Comparison of ENCODE assay signal across 36 cellular contexts in genomic region chr1:212648431-212648830, GRCh38.
"Had no signal": no experiment of that assay in that cellular context is flagged by ENCODE, and none has a peak within 500 bp of the region (broad histone marks: within the 10 kb centered on the region; RNA-seq: fewer than 3 reads in every experiment).

No MANE protein-coding gene starts in this region.

- DNase-seq: activated CD4-positive, alpha-beta memory T cell treated with anti-CD3 and anti-CD28 coated beads, Interleukin-2, amount 10 ng/mL, durations not matched to agents 7 days and 5 days; activated CD4-positive, alpha-beta T cell treated with anti-CD3 and anti-CD28 coated beads for 1 hour; activated CD4-positive, alpha-beta T cell treated with anti-CD3 and anti-CD28 coated beads for 36 hours; activated CD4-positive, alpha-beta T cell treated with anti-CD3 and anti-CD28 coated beads for 48 hours; activated CD4-positive, alpha-beta T cell treated with anti-CD3 and anti-CD28 coated beads, Interleukin-2, amount 10 ng/mL, durations not matched to agents 7 days and 5 days; activated CD4-positive, alpha-beta T cell treated with anti-CD3 and anti-CD28 coated beads, Interleukin-2, amount 50 U/mL, for 48 hours; activated CD4-positive, CD25-positive, alpha-beta regulatory T cell; activated CD8-positive, alpha-beta memory T cell treated with anti-CD3 and anti-CD28 coated beads, Interleukin-2, amount 50 U/mL, for 48 hours; activated CD8-positive, alpha-beta T cell treated with anti-CD3 and anti-CD28 coated beads, Interleukin-2, amount 10 ng/mL, durations not matched to agents 7 days and 5 days; activated effector memory CD4-positive, alpha-beta T cell treated with Interleukin-2 at 50 U/mL for 16 hours; activated gamma-delta T cell; activated naive CD4-positive, alpha-beta T cell treated with anti-CD3 and anti-CD28 coated beads, Interleukin-2, amount 10 ng/mL, durations not matched to agents 7 days and 5 days; activated naive CD4-positive, alpha-beta T cell treated with Interleukin-2 at 50 U/mL for 16 hours; activated naive CD8-positive, alpha-beta T cell treated with anti-CD3 and anti-CD28 coated beads, Interleukin-2, amount 10 ng/mL, durations not matched to agents 7 days and 5 days; activated naive CD8-positive, alpha-beta T cell treated with anti-CD3 and anti-CD28 coated beads, Interleukin-2, amount 50 U/mL, for 24 hours; activated T-cell treated with anti-CD3 and anti-CD28 coated beads, Interleukin-2, amount 50 U/mL, for 24 hours; activated T-cell treated with anti-CD3 and anti-CD28 coated beads, Interleukin-2, amount 50 U/mL, for 48 hours; adrenal gland; amniotic stem cell; aorta; body of pancreas; brain microvascular endothelial cell; central memory CD4-positive, alpha-beta T cell; SW 1271; T-helper 1 cell; T-helper 2 cell; T-helper 9 cell had no signal

- H3K27me3 Mint-ChIP-seq: activated CD4-positive, alpha-beta T cell treated with anti-CD3 and anti-CD28 coated beads for 36 hours; activated naive CD4-positive, alpha-beta T cell treated with anti-CD3 and anti-CD28 coated beads, Interleukin-2, amount 50 U/mL, for 24 hours; activated naive CD8-positive, alpha-beta T cell; activated naive CD8-positive, alpha-beta T cell treated with anti-CD3 and anti-CD28 coated beads, Interleukin-2, amount 50 U/mL, for 24 hours; activated T-cell treated with anti-CD3 and anti-CD28 coated beads, Interleukin-2, amount 50 U/mL, for 24 hours had no signal

- H3K9me3 ChIP-seq: adrenal gland, body of pancreas, breast epithelium had no signal

- H3K36me3 Mint-ChIP-seq: activated naive CD4-positive, alpha-beta T cell treated with anti-CD3 and anti-CD28 coated beads, Interleukin-2, amount 10 ng/mL, durations not matched to agents 7 days and 5 days; activated naive CD4-positive, alpha-beta T cell treated with anti-CD3 and anti-CD28 coated beads, Interleukin-2, amount 50 U/mL, for 24 hours; activated naive CD8-positive, alpha-beta T cell; activated naive CD8-positive, alpha-beta T cell treated with anti-CD3 and anti-CD28 coated beads, Interleukin-2, amount 10 ng/mL, durations not matched to agents 7 days and 5 days; WTC11 had no signal

- H3K4me1 ChIP-seq: adrenal gland, body of pancreas, breast epithelium had no signal

- H3K9me3 Mint-ChIP-seq: activated CD4-positive, alpha-beta memory T cell treated with anti-CD3 and anti-CD28 coated beads, Interleukin-2, amount 10 ng/mL, durations not matched to agents 7 days and 5 days; activated CD4-positive, alpha-beta T cell treated with anti-CD3 and anti-CD28 coated beads, Interleukin-2, amount 10 ng/mL, durations not matched to agents 7 days and 5 days; activated naive CD4-positive, alpha-beta T cell treated with anti-CD3 and anti-CD28 coated beads, Interleukin-2, amount 10 ng/mL, durations not matched to agents 7 days and 5 days; activated naive CD4-positive, alpha-beta T cell treated with anti-CD3 and anti-CD28 coated beads, Interleukin-2, amount 50 U/mL, for 24 hours; activated naive CD8-positive, alpha-beta T cell treated with anti-CD3 and anti-CD28 coated beads, Interleukin-2, amount 10 ng/mL, durations not matched to agents 7 days and 5 days; activated naive CD8-positive, alpha-beta T cell treated with anti-CD3 and anti-CD28 coated beads, Interleukin-2, amount 50 U/mL, for 24 hours; activated T-cell treated with anti-CD3 and anti-CD28 coated beads, Interleukin-2, amount 50 U/mL, for 24 hours; activated T-helper 2 cell treated with anti-CD3 and anti-CD28 coated beads, Interferon-gamma antibody, Interleukin-2, Interleukin-4, amounts not matched to agents 10 μg/mL and 5 μg/mL and 100 μg/mL, durations not matched to agents 14 hours and 24 hours and 36 hours; T-helper 1 cell treated with Interleukin-12 subunit alpha and Interleukin-12 subunit beta and Interleukin-4 antibody, amounts not matched to agents 30 μg/mL and 1 μg/mL, for 36 hours; T-helper 2 cell treated with Interferon-gamma antibody and Interleukin-4, amounts not matched to agents 5 μg/mL and 100 μg/mL, for 36 hours; WTC11 had no signal

- H3K27ac ChIP-seq: adrenal gland, body of pancreas, brain microvascular endothelial cell, breast epithelium, VCaP had no signal

- H3K27me3 ChIP-seq: adrenal gland, body of pancreas, brain microvascular endothelial cell, breast epithelium had no signal

- H3K36me3 ChIP-seq: adrenal gland, brain microvascular endothelial cell, breast epithelium had no signal

- H3K27ac Mint-ChIP-seq: activated CD4-positive, alpha-beta memory T cell treated with anti-CD3 and anti-CD28 coated beads, Interleukin-2, amount 10 ng/mL, durations not matched to agents 7 days and 5 days; activated CD4-positive, alpha-beta T cell treated with anti-CD3 and anti-CD28 coated beads for 36 hours; activated CD4-positive, alpha-beta T cell treated with anti-CD3 and anti-CD28 coated beads, Interleukin-2, amount 10 ng/mL, durations not matched to agents 7 days and 5 days; activated CD8-positive, alpha-beta T cell treated with anti-CD3 and anti-CD28 coated beads, Interleukin-2, amount 10 ng/mL, durations not matched to agents 7 days and 5 days; activated naive CD4-positive, alpha-beta T cell treated with anti-CD3 and anti-CD28 coated beads, Interleukin-2, amount 10 ng/mL, durations not matched to agents 7 days and 5 days; activated naive CD4-positive, alpha-beta T cell treated with anti-CD3 and anti-CD28 coated beads, Interleukin-2, amount 50 U/mL, for 24 hours; activated naive CD8-positive, alpha-beta T cell; activated naive CD8-positive, alpha-beta T cell treated with anti-CD3 and anti-CD28 coated beads, Interleukin-2, amount 10 ng/mL, durations not matched to agents 7 days and 5 days; activated naive CD8-positive, alpha-beta T cell treated with anti-CD3 and anti-CD28 coated beads, Interleukin-2, amount 50 U/mL, for 24 hours; activated T-cell treated with anti-CD3 and anti-CD28 coated beads, Interleukin-2, amount 50 U/mL, for 24 hours; activated T-helper 2 cell treated with anti-CD3 and anti-CD28 coated beads, Interferon-gamma antibody, Interleukin-2, Interleukin-4, amounts not matched to agents 10 μg/mL and 5 μg/mL and 100 μg/mL, durations not matched to agents 14 hours and 24 hours and 36 hours; T-helper 1 cell treated with Interleukin-12 subunit alpha and Interleukin-12 subunit beta and Interleukin-4 antibody, amounts not matched to agents 30 μg/mL and 1 μg/mL, for 36 hours; T-helper 2 cell treated with Interferon-gamma antibody and Interleukin-4, amounts not matched to agents 5 μg/mL and 100 μg/mL, for 36 hours; WTC11 had no signal

- ATAC-seq: activated CD4-positive, alpha-beta T cell treated with anti-CD3 and anti-CD28 coated beads for 36 hours; activated CD4-positive, CD25-positive, alpha-beta regulatory T cell treated with anti-CD3 and anti-CD28 coated beads, Interleukin-2, amount 50 U/mL, for 24 hours; activated CD8-positive, alpha-beta T cell treated with anti-CD3 and anti-CD28 coated beads, Interleukin-2, amount 10 ng/mL, durations not matched to agents 7 days and 5 days; activated naive CD8-positive, alpha-beta T cell treated with anti-CD3 and anti-CD28 coated beads, Interleukin-2, amount 50 U/mL, for 24 hours; body of pancreas; WTC11 had no signal

- H3K4me1 Mint-ChIP-seq: activated CD4-positive, alpha-beta memory T cell treated with anti-CD3 and anti-CD28 coated beads, Interleukin-2, amount 10 ng/mL, durations not matched to agents 7 days and 5 days; activated CD4-positive, alpha-beta T cell treated with anti-CD3 and anti-CD28 coated beads for 36 hours; activated CD4-positive, alpha-beta T cell treated with anti-CD3 and anti-CD28 coated beads, Interleukin-2, amount 10 ng/mL, durations not matched to agents 7 days and 5 days; activated naive CD4-positive, alpha-beta T cell treated with anti-CD3 and anti-CD28 coated beads, Interleukin-2, amount 10 ng/mL, durations not matched to agents 7 days and 5 days; activated naive CD4-positive, alpha-beta T cell treated with anti-CD3 and anti-CD28 coated beads, Interleukin-2, amount 50 U/mL, for 24 hours; activated naive CD8-positive, alpha-beta T cell treated with anti-CD3 and anti-CD28 coated beads, Interleukin-2, amount 10 ng/mL, durations not matched to agents 7 days and 5 days; activated naive CD8-positive, alpha-beta T cell treated with anti-CD3 and anti-CD28 coated beads, Interleukin-2, amount 50 U/mL, for 24 hours; WTC11 had no signal

- H3K4me3 ChIP-seq: adrenal gland, body of pancreas, breast epithelium had no signal

- H3K4me3 Mint-ChIP-seq: activated CD4-positive, alpha-beta memory T cell treated with anti-CD3 and anti-CD28 coated beads, Interleukin-2, amount 10 ng/mL, durations not matched to agents 7 days and 5 days; activated CD4-positive, alpha-beta T cell treated with anti-CD3 and anti-CD28 coated beads for 36 hours; activated CD4-positive, alpha-beta T cell treated with anti-CD3 and anti-CD28 coated beads, Interleukin-2, amount 10 ng/mL, durations not matched to agents 7 days and 5 days; activated CD8-positive, alpha-beta T cell treated with anti-CD3 and anti-CD28 coated beads, Interleukin-2, amount 10 ng/mL, durations not matched to agents 7 days and 5 days; activated naive CD4-positive, alpha-beta T cell treated with anti-CD3 and anti-CD28 coated beads, Interleukin-2, amount 10 ng/mL, durations not matched to agents 7 days and 5 days; activated naive CD4-positive, alpha-beta T cell treated with anti-CD3 and anti-CD28 coated beads, Interleukin-2, amount 50 U/mL, for 24 hours; activated naive CD8-positive, alpha-beta T cell; activated naive CD8-positive, alpha-beta T cell treated with anti-CD3 and anti-CD28 coated beads, Interleukin-2, amount 10 ng/mL, durations not matched to agents 7 days and 5 days; activated naive CD8-positive, alpha-beta T cell treated with anti-CD3 and anti-CD28 coated beads, Interleukin-2, amount 50 U/mL, for 24 hours; activated T-cell treated with anti-CD3 and anti-CD28 coated beads, Interleukin-2, amount 50 U/mL, for 24 hours; T-helper 1 cell treated with Interleukin-12 subunit alpha and Interleukin-12 subunit beta and Interleukin-4 antibody, amounts not matched to agents 30 μg/mL and 1 μg/mL, for 36 hours; T-helper 2 cell treated with Interferon-gamma antibody and Interleukin-4, amounts not matched to agents 5 μg/mL and 100 μg/mL, for 36 hours; WTC11 had no signal
